In the genomic region with DNA sequence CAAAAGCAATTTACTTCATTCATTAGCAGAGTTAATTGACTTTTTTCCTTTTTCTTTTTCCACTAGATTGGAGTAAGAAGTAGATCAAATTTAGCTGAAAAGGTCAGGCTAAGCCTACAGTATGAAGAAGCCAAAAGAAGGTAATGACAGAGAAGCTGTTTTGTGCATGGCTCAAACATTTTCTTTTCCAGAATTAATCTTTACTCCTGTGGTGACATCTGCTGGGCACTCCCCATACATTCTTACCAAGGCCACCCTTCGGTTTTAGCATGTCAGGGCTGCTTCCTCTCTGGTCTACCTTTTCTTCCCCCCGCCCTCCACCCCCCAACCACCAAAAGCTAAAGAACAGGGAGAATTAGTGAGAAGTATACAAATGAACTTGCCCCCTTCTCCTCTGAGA, we compare ENCODE assay signal across 8 cellular contexts.
A peak's percentile ranks its signal among the peaks of the same experiment; 100 is the strongest.
DNase-seq lines count a peak whose midpoint lies in the region; ATAC-seq, FAIRE-seq and TF ChIP-seq lines count a peak whose summit lies in the region.

No MANE protein-coding gene starts in this region.

- DNase-seq in SIG-M5 treated with dmso at 0.1 percent for 504 hours (lab: John Stamatoyannopoulos, UW; ENCODE audit: unreplicated experiment) (peak; percentile 31), SIG-M5 (lab: John Stamatoyannopoulos, UW) (no peak), Panc1 (ENCODE audit: low read depth, low spot score) (no peak), fibroblast of peridontal ligament (ENCODE audit: extremely low read depth) (peak; percentile 68), small intestine (peak; percentile 32), T-helper 17 cell (no peak)

- CTCF ChIA-PET in Panc1 (lab: Charles Lee), result interaction anchor here (0.6 kb wide), 2 partner anchors 11 to 215 kb away, joined by 9 to 10 read pairs; no protein-coding TSS in a partner anchor

- no peaks in the 10 kb centered on the region for H3K36me3 Mint-ChIP-seq in T-helper 17 cell (ENCODE audit: low read depth)

- POLR2A ChIA-PET in Panc1 (lab: Charles Lee), result interaction anchor here (0.5 kb wide), 2 partner anchors 86 to 151 kb away, joined by 3 to 6 read pairs; no protein-coding TSS in a partner anchor

- TF ChIP-seq CTCF in Panc1 (IDR thresholded peaks at IDR 0.05), result peak; percentile 44

- H3K9me3 ChIP-seq in Panc1 (ENCODE audit: control insufficient read depth, insufficient read depth, low read depth, low read length), result no peaks in the 10 kb centered on the region
- H3K9me3 ChIP-seq in small intestine (ENCODE audit: control insufficient read depth, low read depth), result no peaks in the 10 kb centered on the region
- H3K9me3 ChIP-seq in T-helper 17 cell (ENCODE audit: control insufficient read depth, low read length, poor library complexity, severe bottlenecking), result no peaks in the 10 kb centered on the region

- H3K27ac Mint-ChIP-seq in T-helper 17 cell, result no peak overlapping the region

- 2 to 38% (median 7%) methylated on average over 2 of the region's 2 CpGs for WGBS in small intestine, 3 donors

- no TSS peak for BruUV-seq in Panc1 (replicated peaks; lab: Mats Ljungman, UMichigan)

- intact Hi-C loops in Panc1 (cut with micrococcal nuclease; ENCODE audit: unreplicated experiment), result no loop called here

- H3K4me3 ChIP-seq in Panc1 (ENCODE audit: low read depth in 2 of 2, low read length in 2 of 2), result no peak overlapping the region
- H3K4me3 ChIP-seq in small intestine (ENCODE audit: low read depth in 1 of 2, low read length in 2 of 2), result no peak overlapping the region

- peaks cover 11% of the 10 kb centered on the region for H3K36me3 ChIP-seq in Panc1 (ENCODE audit: control insufficient read depth, insufficient read depth, low read length)
- no peaks in the 10 kb centered on the region for H3K36me3 ChIP-seq in small intestine (ENCODE audit: control insufficient read depth in 2 of 2, insufficient read depth in 2 of 2, low read length in 2 of 2)

- in situ Hi-C loops in Panc1 (cut with HindIII; ENCODE audit: low pct_unique_long_range_greater_than_20kb, low sequenced_read_pairs), result no loop called here

- H3K4me3 Mint-ChIP-seq in T-helper 17 cell, result no peak overlapping the region

- H3K4me1 ChIP-seq in Panc1 (ENCODE audit: control insufficient read depth, insufficient read depth, low read length) (peaks cover 17% of the 10 kb centered on the region), small intestine (ENCODE audit: control insufficient read depth in 2 of 2, insufficient read depth in 1 of 2, low read depth in 1 of 2, low read length in 1 of 2) (no peaks in the 10 kb centered on the region)

- no peaks in the 10 kb centered on the region for H3K27me3 Mint-ChIP-seq in T-helper 17 cell

- no peaks in the 10 kb centered on the region for H3K4me1 Mint-ChIP-seq in T-helper 17 cell

- FAIRE-seq in small intestine (lab: Jason Lieb, UNC), result no peak

- ATAC-seq in HG03060 (IDR thresholded peaks at IDR 0.05; ENCODE audit: low read depth, unreplicated experiment), result peak; percentile 64
- 0 out of 2 replicates have a peak, but pooled peaks have one; percentile 68 for ATAC-seq in Panc1
- no peak for ATAC-seq in T-helper 17 cell
- ATAC-seq in HG03139 (IDR thresholded peaks at IDR 0.05; ENCODE audit: unreplicated experiment), result no peak

- H3K27me3 ChIP-seq in Panc1 (ENCODE audit: control insufficient read depth, insufficient read depth, low read length), result no peaks in the 10 kb centered on the region
- no peaks in the 10 kb centered on the region for H3K27me3 ChIP-seq in small intestine (ENCODE audit: control insufficient read depth in 2 of 2, insufficient read depth in 2 of 2, low read length in 2 of 2)

- H3K27ac ChIP-seq in Panc1 (ENCODE audit: low read length) (peak overlapping the region; percentile 12; the same call in 1 of the 2 replicates), small intestine (ENCODE audit: low read depth in 1 of 2, low read length in 1 of 2) (no peak overlapping the region)

Comparison
In these comparisons a context has a peak if more than half of its experiments do, and no peak if none do; other contexts are left out.
1. DNase-seq: peak in SIG-M5 treated with dmso at 0.1 percent for 504 hours (single experiment), fibroblast of peridontal ligament (single experiment) and small intestine (single experiment); none in SIG-M5 (single experiment), Panc1 (single experiment) and T-helper 17 cell (0 of 3).
2. ATAC-seq: peak in HG03060 (single experiment) and Panc1 (single experiment); none in T-helper 17 cell (single experiment) and HG03139 (single experiment).